In the genomic region with DNA sequence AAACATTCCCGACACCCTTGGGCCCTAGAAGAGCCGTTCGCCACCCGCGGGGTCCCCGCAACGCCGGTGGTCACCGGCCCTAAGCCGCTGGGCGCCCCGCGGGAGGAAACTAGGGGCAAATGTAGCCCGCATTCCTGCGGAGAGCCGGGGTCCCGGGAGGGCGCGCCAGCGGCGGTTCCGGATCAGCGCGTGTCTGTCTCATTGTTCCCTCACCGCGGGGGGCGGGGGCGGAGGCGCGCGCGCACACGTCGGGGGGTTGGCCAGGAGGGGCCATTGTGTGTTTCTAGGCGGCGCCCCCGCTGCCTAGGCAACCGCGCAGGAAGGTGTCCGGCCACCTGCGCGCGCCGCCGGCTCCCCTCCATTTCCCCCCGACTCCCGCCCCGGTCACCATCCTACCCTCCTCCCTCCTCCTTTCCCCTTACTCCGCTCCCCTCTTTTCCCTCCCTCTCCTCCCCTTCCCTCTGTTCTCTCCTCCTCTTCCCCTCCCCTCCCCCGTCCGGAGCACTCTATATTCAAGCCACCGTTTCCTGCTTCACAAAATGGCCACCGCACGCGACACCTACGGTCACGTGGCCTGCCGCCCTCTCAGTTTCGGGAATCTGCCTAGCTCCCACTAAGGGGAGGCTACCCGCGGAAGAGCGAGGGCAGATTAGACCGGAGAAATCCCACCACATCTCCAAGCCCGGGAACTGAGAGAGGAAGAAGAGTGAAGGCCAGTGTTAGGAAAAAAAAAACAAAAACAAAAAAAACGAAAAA, we compare ENCODE assay signal across 8 cellular contexts. TPM values are rescaled to one million over a fixed set of nuclear protein-coding genes. Genes with fewer than 3 reads are reported as not detected.
DNase-seq lines count a peak whose midpoint lies in the region; ATAC-seq, FAIRE-seq and TF ChIP-seq lines count a peak whose summit lies in the region.

No MANE protein-coding gene starts in this region.

- H3K79me2 ChIP-seq in ACC112 (ENCODE audit: control insufficient read depth, insufficient read depth, low read length, unreplicated experiment): peaks cover 41% of the 10 kb centered on the region
- peaks cover 42% of the 10 kb centered on the region for H3K79me2 ChIP-seq in keratinocyte (ENCODE audit: control insufficient read depth, insufficient read depth, low read length)

- H3K9me3 Mint-ChIP-seq in central memory CD8-positive, alpha-beta T cell: no peaks in the 10 kb centered on the region

- H3K4me3 ChIP-seq in ACC112 (ENCODE audit: low read depth, low read length) (peak overlapping the region; percentile 92), keratinocyte (ENCODE audit: control insufficient read depth in 2 of 3, extremely low read depth in 1 of 3, insufficient read depth in 2 of 3, low read depth in 1 of 3, low read length in 3 of 3) (peak overlapping the region; percentile 87 to 99 (median 99))

- H3K36me3 ChIP-seq in ACC112 (ENCODE audit: insufficient read depth, low read length) (peaks cover 19% of the 10 kb centered on the region; the same call in 1 of the 2 replicates), keratinocyte (ENCODE audit: control insufficient read depth in 2 of 2, extremely low read depth in 1 of 2, insufficient read depth in 2 of 2, low read length in 2 of 2) (peaks cover 0 to 10% of the 10 kb centered on the region in 2 experiments)

- H3K4me1 ChIP-seq in ACC112 (ENCODE audit: control insufficient read depth, insufficient read depth, low read length, unreplicated experiment) (peaks cover 22% of the 10 kb centered on the region), keratinocyte (ENCODE audit: control insufficient read depth, extremely low read depth, insufficient read depth, low read length) (peaks cover 33% of the 10 kb centered on the region)

- peak overlapping the region; percentile 89 for H3K4me2 ChIP-seq in keratinocyte (ENCODE audit: control insufficient read depth, extremely low read depth, insufficient read depth, low read depth, low read length)

- H3K27me3 ChIP-seq in ACC112 (ENCODE audit: insufficient read depth, low read length) (no peaks in the 10 kb centered on the region), keratinocyte (ENCODE audit: control insufficient read depth, extremely low read depth, insufficient read depth, low read length) (no peaks in the 10 kb centered on the region)

- H4K20me1 ChIP-seq in keratinocyte (ENCODE audit: control insufficient read depth, extremely low read depth, insufficient read depth, low read length): peaks cover 33% of the 10 kb centered on the region

- dilution Hi-C loops in keratinocyte (cut with MboI; ENCODE audit: extremely low pct_ligation_motif_present, low sequenced_read_pairs): no loop called here

- DNase-seq in NCI-H226 (peak; percentile 80), keratinocyte (ENCODE audit: low read depth, low spot score) (no peak)
- peak; percentile 60 to 70 for DNase-seq in central memory CD8-positive, alpha-beta T cell (ENCODE audit: low spot score in 2 of 2)
- peak; percentile 71 to 79 for DNase-seq in stimulated activated CD4-positive, alpha-beta T cell treated with anti-CD3 and anti-CD28 coated beads, Interleukin-15, amount 100 ng/mL, for 1 hour (ENCODE audit: low read depth in 1 of 2, low spot score in 1 of 2)

- ATAC-seq in GM18907 (IDR thresholded peaks at IDR 0.05; ENCODE audit: unreplicated experiment): peak; percentile 52
- ATAC-seq in HG03196 (IDR thresholded peaks at IDR 0.05; ENCODE audit: unreplicated experiment): peak; percentile 44
- ATAC-seq in activated CD4-positive, CD25-positive, alpha-beta regulatory T cell treated with anti-CD3 and anti-CD28 coated beads, Interleukin-2, amount 50 U/mL, for 24 hours: peak; percentile 48 to 49
- ATAC-seq in central memory CD8-positive, alpha-beta T cell (replicated peaks; ENCODE audit: extremely low read depth, poor library complexity, severe bottlenecking): peak; percentile 55

- H3K4me3 Mint-ChIP-seq in central memory CD8-positive, alpha-beta T cell: peak overlapping the region; percentile 98

- no peak for FAIRE-seq in keratinocyte (lab: Jason Lieb, UNC)

- peak overlapping the region; percentile 97 for H3K27ac ChIP-seq in ACC112 (ENCODE audit: low read depth, low read length)
- H3K27ac ChIP-seq in keratinocyte (ENCODE audit: control insufficient read depth, insufficient read depth, low read length): peak overlapping the region; percentile 100

- no peaks in the 10 kb centered on the region for H3K9me1 ChIP-seq in keratinocyte (ENCODE audit: control insufficient read depth, extremely low read depth, insufficient read depth, low read length)

- peaks cover 27% of the 10 kb centered on the region for H3K4me1 Mint-ChIP-seq in central memory CD8-positive, alpha-beta T cell

- H2AFZ ChIP-seq in ACC112 (ENCODE audit: low read length, unreplicated experiment) (peak overlapping the region; percentile 36), keratinocyte (ENCODE audit: control insufficient read depth, low read length) (peak overlapping the region; percentile 99)

- peak overlapping the region; percentile 100 for H3K9ac ChIP-seq in keratinocyte (ENCODE audit: control insufficient read depth, extremely low read depth, insufficient read depth, low read length)

- no peaks in the 10 kb centered on the region for H3K27me3 Mint-ChIP-seq in central memory CD8-positive, alpha-beta T cell

- TF ChIP-seq CTCF in keratinocyte (optimal IDR thresholded peaks at IDR 0.05 in 1 of 3, IDR thresholded peaks at IDR 0.05 in 1 of 3, conservative IDR thresholded peaks at IDR 0.05 in 1 of 3; ENCODE audit: extremely low read depth in 1 of 3, insufficient read depth in 2 of 3, low read length in 3 of 3): no peak

- no peaks in the 10 kb centered on the region for H3K9me3 ChIP-seq in keratinocyte (ENCODE audit: control insufficient read depth, low read depth, low read length)

- H3K27ac Mint-ChIP-seq in central memory CD8-positive, alpha-beta T cell (ENCODE audit: low read depth): peak overlapping the region; percentile 100

- peaks cover 59% of the 10 kb centered on the region for H3K36me3 Mint-ChIP-seq in central memory CD8-positive, alpha-beta T cell (ENCODE audit: insufficient read depth)

RNA-seq across cellular contexts. Expression of gene DDX3X, which starts 0.8 kb away (rescaled TPM):
- polyA plus RNA-seq in keratinocyte: 83.2 to 127 TPM (median 98.1 TPM) in 3 replicates
- 557 TPM for polyA plus RNA-seq in keratinocyte (2011; ENCODE audit: low read depth)
- 54.7 and 75.1 TPM in 2 replicates for polyA plus RNA-seq in keratinocyte (2011; cell fraction: cytosol; rRNA removed)
- polyA plus RNA-seq in keratinocyte (2011; cell fraction: nucleus; rRNA removed): 95.3 and 148 TPM in 2 replicates
- polyA plus RNA-seq in keratinocyte (2012; ENCODE audit: low replicate concordance): 149 and 182 TPM in 2 replicates
- polyA minus RNA-seq in keratinocyte: 58.7 to 160 TPM (median 143 TPM) in 3 replicates
- polyA minus RNA-seq in keratinocyte (2011; cell fraction: cytosol; rRNA and poly(A)+ RNA removed): 88.8 TPM
- 134 and 234 TPM in 2 replicates for polyA minus RNA-seq in keratinocyte (2011; cell fraction: nucleus; rRNA and poly(A)+ RNA removed)
